18 cellular contexts compared by ENCODE assay signal in the genomic region with DNA sequence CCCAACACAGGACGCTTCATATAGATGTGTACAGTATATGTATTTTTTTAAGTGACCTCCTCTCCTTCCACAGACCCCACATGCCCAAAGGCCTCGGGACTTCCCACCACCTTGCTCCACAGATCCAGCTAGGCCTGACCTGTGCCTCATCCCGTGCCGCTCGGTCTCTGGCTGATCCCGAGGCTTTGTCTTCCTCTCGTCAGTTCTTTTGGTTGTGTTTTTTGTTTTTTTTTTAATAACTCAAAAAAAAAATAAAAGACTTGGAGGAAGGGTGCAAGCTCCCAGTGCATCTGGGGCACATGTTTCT. TPM values are rescaled to one million over a fixed set of nuclear protein-coding genes. Genes with fewer than 3 reads are reported as not detected.
DNase-seq lines count a peak whose midpoint lies in the region; ATAC-seq and TF ChIP-seq lines count a peak whose summit lies in the region.
"Had no signal": no experiment of that assay in that cellular context is flagged by ENCODE, and none has a peak within 500 bp of the region (broad histone marks: within the 10 kb centered on the region; RNA-seq: fewer than 3 reads in every experiment).

No MANE protein-coding gene starts in this region.

- CTCF ChIA-PET in OCI-LY7 (lab: Charles Lee; ENCODE audit: unreplicated experiment) = interaction anchor here (0.6 to 3.4 kb wide), 3 partner anchors 11 to 146 kb away, joined by 4 to 20 read pairs (median 7); no protein-coding TSS in a partner anchor
- CTCF ChIA-PET in WTC11 (lab: Charles Lee) = interaction anchor here (4.0 to 4.6 kb wide), 2 partner anchors 11 to 37 kb away, joined by 41 to 76 read pairs; a partner anchor contains a TSS

- intact Hi-C loops in CD14-positive monocyte (cut with micrococcal nuclease) (loop anchor here in 1 of 2 donors (5.0 kb wide), 1 partner anchor 42 kb away; no protein-coding TSS in a partner anchor), OCI-LY7 (cut with micrococcal nuclease; ENCODE audit: unreplicated experiment) (no loop called here)

- H3K79me2 ChIP-seq in DOHH2 (ENCODE audit: control insufficient read depth, low read length) (no peaks in the 10 kb centered on the region), OCI-LY7 (ENCODE audit: insufficient read depth, low read depth, low read length) (no peaks in the 10 kb centered on the region)

- peaks cover 96% of the 10 kb centered on the region for H3K36me3 ChIP-seq in DOHH2 (ENCODE audit: control insufficient read depth, low read length)
- peaks cover 99% of the 10 kb centered on the region for H3K36me3 ChIP-seq in OCI-LY7 (ENCODE audit: insufficient read depth, low read length)
- H3K36me3 ChIP-seq: ovary had no signal

- no peak overlapping the region for H2AFZ ChIP-seq in OCI-LY7 (ENCODE audit: low read length)

- H4K20me1 ChIP-seq in DOHH2 (ENCODE audit: control insufficient read depth, insufficient read depth, low read depth, low read length) = peaks cover 4% of the 10 kb centered on the region; the same call in 1 of the 2 replicates
- peaks cover 5% of the 10 kb centered on the region; the same call in 1 of the 2 replicates for H4K20me1 ChIP-seq in OCI-LY7 (ENCODE audit: insufficient read depth, low read length)

- no peaks in the 10 kb centered on the region for H3K9me3 ChIP-seq in DOHH2 (ENCODE audit: control insufficient read depth, insufficient read depth, low read length)
- no peaks in the 10 kb centered on the region for H3K9me3 ChIP-seq in OCI-LY7 (ENCODE audit: low read length)
- H3K9me3 ChIP-seq: colonic mucosa, ovary, thyroid gland had no signal

- H3K4me3 Mint-ChIP-seq in CD14-positive monocyte (no peak overlapping the region), immature natural killer cell (no peak overlapping the region), WTC11 (no peak overlapping the region)

- H3F3A ChIP-seq in DOHH2 (ENCODE audit: control insufficient read depth, insufficient read depth) = peaks cover 71% of the 10 kb centered on the region

- POLR2A ChIA-PET in OCI-LY7 (lab: Charles Lee) (interaction anchor here (0.9 to 4.8 kb wide), 4 partner anchors 10 to 56 kb away, joined by 3 to 33 read pairs (median 12); a partner anchor contains a TSS), WTC11 (lab: Charles Lee) (interaction anchor here (0.9 kb wide), 1 partner anchor 22 kb away, joined by 3 read pairs; no protein-coding TSS in a partner anchor)

- no peak for ATAC-seq in GM18498 (IDR thresholded peaks at IDR 0.05; ENCODE audit: unreplicated experiment)
- no peak for ATAC-seq in WTC11
- ATAC-seq: left colon had no signal

- no peaks in the 10 kb centered on the region for H3K9me3 Mint-ChIP-seq in CD14-positive monocyte
- no peaks in the 10 kb centered on the region for H3K9me3 Mint-ChIP-seq in immature natural killer cell
- H3K9me3 Mint-ChIP-seq in WTC11 = no peaks in the 10 kb centered on the region

- no peaks in the 10 kb centered on the region for H3K27me3 ChIP-seq in DOHH2 (ENCODE audit: control insufficient read depth, low read length)
- H3K27me3 ChIP-seq: colonic mucosa, ovary, thyroid gland had no signal

- H3K27me3 Mint-ChIP-seq in CD14-positive monocyte (ENCODE audit: low read depth in 3 of 3) (peaks cover 0 to 3% (median 2%) of the 10 kb centered on the region in 3 donors), immature natural killer cell (ENCODE audit: low read depth in 3 of 3) (peaks cover 3 to 8% (median 5%) of the 10 kb centered on the region in 3 donors), WTC11 (ENCODE audit: low read depth) (no peaks in the 10 kb centered on the region)

- no peak overlapping the region for H3K4me3 ChIP-seq in DOHH2 (ENCODE audit: low read length)
- no peak overlapping the region for H3K4me3 ChIP-seq in OCI-LY7 (ENCODE audit: low read depth, low read length, poor library complexity, severe bottlenecking)
- H3K4me3 ChIP-seq: colonic mucosa, ovary, thyroid gland had no signal

- peaks cover 73 to 96% of the 10 kb centered on the region in 2 donors for H3K36me3 Mint-ChIP-seq in CD14-positive monocyte
- H3K36me3 Mint-ChIP-seq in immature natural killer cell = peaks cover 10 to 31% (median 28%) of the 10 kb centered on the region in 3 donors
- H3K36me3 Mint-ChIP-seq in WTC11 = peaks cover 51% of the 10 kb centered on the region

- H3K27ac ChIP-seq in DOHH2 (ENCODE audit: low read depth, low read length) (peak overlapping the region; percentile 30), OCI-LY7 (ENCODE audit: low read depth, low read length, poor library complexity, severe bottlenecking) (peak overlapping the region; percentile 36)
- H3K27ac ChIP-seq: colonic mucosa, ovary, thyroid gland, WERI-Rb-1 had no signal

- H3K4me2 ChIP-seq in DOHH2 (ENCODE audit: low read length) = no peak overlapping the region
- no peak overlapping the region for H3K4me2 ChIP-seq in OCI-LY7 (ENCODE audit: low read length)

- peaks cover 7% of the 10 kb centered on the region for H3K4me1 Mint-ChIP-seq in CD14-positive monocyte
- peaks cover 4 to 6% of the 10 kb centered on the region in 2 donors for H3K4me1 Mint-ChIP-seq in immature natural killer cell
- no peaks in the 10 kb centered on the region for H3K4me1 Mint-ChIP-seq in WTC11

- H3K9me2 ChIP-seq in DOHH2 (replicated peaks; ENCODE audit: control insufficient read depth, low read length) (no peaks in the 10 kb centered on the region), OCI-LY7 (ENCODE audit: insufficient read depth, low read length) (no peaks in the 10 kb centered on the region)

- no peak for DNase-seq in CD14-positive monocyte (ENCODE audit: low spot score)
- no peak for DNase-seq in OCI-LY7 (ENCODE audit: low spot score)
- DNase-seq in immature natural killer cell = no peak
- DNase-seq in COLO668 (lab: John Stamatoyannopoulos, UW; ENCODE audit: unreplicated experiment) = no peak
- no peak for DNase-seq in WTC11 (ENCODE audit: low spot score)
- no peak for DNase-seq in NCI-H226
- DNase-seq: colonic mucosa; left colon; MM.1S; NCI-H1694; NCI-H446; ovary; stimulated activated CD4-positive, alpha-beta T cell treated with anti-CD3 and anti-CD28 coated beads, Interleukin-4, amount 100 ng/mL, for 4 hours; stimulated activated CD8-positive, alpha-beta memory T cell treated with anti-CD3 and anti-CD28 coated beads, Interleukin-4, amount 100 ng/mL, for 48 hours; thyroid gland; WERI-Rb-1 had no signal

- TF ChIP-seq CTCF in CD14-positive monocyte (IDR thresholded peaks at IDR 0.05) = no peak
- TF ChIP-seq CTCF in DOHH2 (IDR thresholded peaks at IDR 0.05; ENCODE audit: low read depth, low read length, poor library complexity, severe bottlenecking) = no peak
- no peak for TF ChIP-seq CTCF in OCI-LY7 (conservative IDR thresholded peaks at IDR 0.05; ENCODE audit: low read length)
- TF ChIP-seq CTCF in WTC11 (IDR thresholded peaks at IDR 0.05) = no peak

- BruUV-seq in OCI-LY7 (replicated peaks; lab: Mats Ljungman, UMichigan) = no TSS peak

- H3K27ac Mint-ChIP-seq in CD14-positive monocyte = peak overlapping the region; percentile 62 to 90 (median 74)
- H3K27ac Mint-ChIP-seq in immature natural killer cell = peak overlapping the region in 4 of 6 donors; percentile 40 to 86 (median 66)
- no peak overlapping the region for H3K27ac Mint-ChIP-seq in WTC11

- H3K4me1 ChIP-seq in DOHH2 (ENCODE audit: control insufficient read depth, low read length) = peaks cover 26% of the 10 kb centered on the region
- H3K4me1 ChIP-seq in OCI-LY7 (ENCODE audit: insufficient read depth, low read length, poor library complexity, severe bottlenecking) = peaks cover 29% of the 10 kb centered on the region
- H3K4me1 ChIP-seq: colonic mucosa, thyroid gland had no signal

TF ChIP-seq in WTC11, 78 proteins besides CTCF, POLR2A, EP300 and RAD21 (continues in another document):
- TF ChIP-seq NR3C1 (CRISPR knock-in tag; conservative IDR thresholded peaks at IDR 0.05; ENCODE audit: low read depth) (no peak), OVOL2 (CRISPR knock-in tag; IDR thresholded peaks at IDR 0.05; ENCODE audit: borderline replicate concordance) (no peak), ZNF317 (CRISPR knock-in tag; IDR thresholded peaks at IDR 0.05; ENCODE audit: borderline replicate concordance, low read depth) (no peak)

RNA-seq across cellular contexts. Expression of a gene that starts 12.7 kb away (rescaled TPM):
- 1,000 to 10,000 TPM; 3,498 to 4,939 TPM for polyA plus RNA-seq in CD14-positive monocyte
- total RNA-seq in OCI-LY7 (2014; rRNA removed; shearing (Covaris generic)) = 2,446 and 3,686 TPM in 2 replicates
- total RNA-seq in OCI-LY7 (2022) = 1,759 and 1,769 TPM in 2 replicates
- polyA plus RNA-seq in immature natural killer cell = 1,000 to 10,000 TPM in 2 of 3 donors, 100 to 1,000 TPM in 1; 982 to 1,268 (median 1,061) TPM
- total RNA-seq in WTC11 (2021) = 28.2 to 47.6 TPM (median 44.3 TPM) in 3 replicates

RNA-seq across cellular contexts. Expression of a gene that starts 42.5 kb away (rescaled TPM):
- polyA plus RNA-seq in CD14-positive monocyte (1 to 10 TPM; 1.4 to 2.3 TPM), immature natural killer cell (10 to 100 TPM in 1 of 3 donors, 1 to 10 TPM in 2; 3.2 to 21.5 (median 3.5) TPM)
- total RNA-seq in OCI-LY7 (2014; rRNA removed; shearing (Covaris generic)) = 61.3 and 62.9 TPM in 2 replicates
- total RNA-seq in OCI-LY7 (2022) (104 and 108 TPM in 2 replicates), WTC11 (2021) (130 to 174 TPM (median 133 TPM) in 3 replicates)

RNA-seq across cellular contexts. Expression of a gene that starts 49.6 kb away (rescaled TPM):
- polyA plus RNA-seq in CD14-positive monocyte (1,000 to 10,000 TPM; 2,768 to 3,499 TPM), immature natural killer cell (1,000 to 10,000 TPM; 3,321 to 6,011 (median 3,509) TPM)
- total RNA-seq in OCI-LY7 (2014; rRNA removed; shearing (Covaris generic)) = 2,281 and 2,351 TPM in 2 replicates
- total RNA-seq in OCI-LY7 (2022) (2,284 and 2,304 TPM in 2 replicates), WTC11 (2021) (2,564 to 2,814 TPM (median 2,812 TPM) in 3 replicates)

Comparison
In these comparisons a context has a peak if more than half of its experiments do, and no peak if none do; other contexts are left out.
1. RNA of a gene that starts 12.7 kb away (total RNA-seq): 1,759 to 3,686 TPM in OCI-LY7; 28.2 to 47.6 TPM in WTC11; every median in the first group is over 10 times any median in the second.